ENCODE assay signal across 23 cellular contexts in the genomic region with DNA sequence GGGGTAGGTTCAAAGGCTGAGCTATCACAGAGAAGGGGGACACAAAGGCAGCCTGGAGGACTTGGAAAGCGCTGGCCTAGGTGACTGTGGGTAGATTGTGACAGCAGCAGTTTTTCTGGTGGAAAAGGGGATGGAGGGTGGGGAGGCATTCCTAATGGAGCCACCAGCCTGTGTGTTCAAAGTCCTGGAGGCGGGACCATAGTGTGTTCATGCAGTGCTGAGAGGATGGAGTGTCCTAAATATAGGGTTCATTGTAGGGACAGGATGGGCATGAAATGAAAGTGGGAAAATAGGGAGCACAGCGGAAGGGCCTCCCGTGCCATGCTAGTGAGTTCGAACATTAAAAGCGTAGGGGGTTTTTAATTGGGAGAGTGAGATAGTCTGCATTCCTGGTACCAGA. TPM values are rescaled to one million over a fixed set of nuclear protein-coding genes. Genes with fewer than 3 reads are reported as not detected.
DNase-seq lines count a peak whose midpoint lies in the region; ATAC-seq and TF ChIP-seq lines count a peak whose summit lies in the region.
"Had no signal": no experiment of that assay in that cellular context is flagged by ENCODE, and none has a peak within 500 bp of the region (broad histone marks: within the 10 kb centered on the region; RNA-seq: fewer than 3 reads in every experiment).

No MANE protein-coding gene starts in this region.

- H4K91ac ChIP-seq in mesenchymal stem cell (ENCODE audit: low read length) = no peak overlapping the region

- no peak overlapping the region for H3K4me2 ChIP-seq in mesenchymal stem cell (ENCODE audit: low read length, poor library complexity, severe bottlenecking)
- H3K4me2 ChIP-seq: BLaER1 treated with 17β-estradiol and CSF1 and Interleukin-3, amounts not matched to agents 10 nM and 100 nM; SK-N-SH had no signal

- no peak overlapping the region for H3K4ac ChIP-seq in mesenchymal stem cell (ENCODE audit: low read depth in 1 of 2, low read length in 2 of 2)

- intact Hi-C loops in esophagus muscularis mucosa (cut with DNase I) (no loop called here), left cardiac atrium (cut with DNase I) (no loop called here)

- no peak for TF ChIP-seq POLR2A in esophagus muscularis mucosa (IDR thresholded peaks at IDR 0.05; ENCODE audit: low read depth)

- H3K9me3 ChIP-seq in esophagus muscularis mucosa (no peaks in the 10 kb centered on the region), mesenchymal stem cell (ENCODE audit: control insufficient read depth, low read length) (no peaks in the 10 kb centered on the region), subcutaneous abdominal adipose tissue (ENCODE audit: control insufficient read depth in 5 of 5, low read length in 5 of 5) (no peaks in the 10 kb centered on the region)
- H3K9me3 ChIP-seq: BLaER1 treated with 17β-estradiol and CSF1 and Interleukin-3, amounts not matched to agents 10 nM and 100 nM; Peyer's patch; SK-N-SH had no signal

- H4K8ac ChIP-seq in mesenchymal stem cell (ENCODE audit: low read length) = no peak overlapping the region

- TF ChIP-seq CTCF in esophagus muscularis mucosa (IDR thresholded peaks at IDR 0.05) = no peak

- no peak for TF ChIP-seq EP300 in esophagus muscularis mucosa (IDR thresholded peaks at IDR 0.05)

- H2BK5ac ChIP-seq in mesenchymal stem cell (ENCODE audit: low read depth, low read length, poor library complexity, severe bottlenecking) = no peak overlapping the region

- H3K18ac ChIP-seq in mesenchymal stem cell (ENCODE audit: low read depth in 1 of 2, low read length in 2 of 2) = no peak overlapping the region

- 80% methylated on average over 6 of the region's 6 CpGs for WGBS in esophagus muscularis mucosa
- WGBS in mesenchymal stem cell = 94% methylated on average over 6 of the region's 6 CpGs

- H3K27me3 ChIP-seq in esophagus muscularis mucosa = no peaks in the 10 kb centered on the region
- no peaks in the 10 kb centered on the region for H3K27me3 ChIP-seq in mesenchymal stem cell (ENCODE audit: control insufficient read depth in 1 of 2, insufficient read depth in 1 of 2, low read length in 2 of 2)
- H3K27me3 ChIP-seq in subcutaneous abdominal adipose tissue (ENCODE audit: control insufficient read depth in 5 of 5, insufficient read depth in 4 of 5, low read length in 5 of 5) = no peaks in the 10 kb centered on the region
- H3K27me3 ChIP-seq: BLaER1 treated with 17β-estradiol and CSF1 and Interleukin-3, amounts not matched to agents 10 nM and 100 nM; Peyer's patch had no signal

- peaks cover 0 to 13% (median 4%) of the 10 kb centered on the region in 4 donors for H3K4me1 ChIP-seq in esophagus muscularis mucosa
- H3K4me1 ChIP-seq in mesenchymal stem cell (ENCODE audit: control insufficient read depth, insufficient read depth, low read depth, low read length) = peaks cover 6% of the 10 kb centered on the region
- peaks cover 5 to 23% (median 15%) of the 10 kb centered on the region in 5 donors for H3K4me1 ChIP-seq in subcutaneous abdominal adipose tissue (ENCODE audit: control insufficient read depth in 5 of 5, insufficient read depth in 5 of 5, low read length in 5 of 5)
- H3K4me1 ChIP-seq: BLaER1 treated with 17β-estradiol and CSF1 and Interleukin-3, amounts not matched to agents 10 nM and 100 nM; Peyer's patch had no signal

- H2BK120ac ChIP-seq in mesenchymal stem cell (ENCODE audit: low read depth, low read length) = no peak overlapping the region

- H3K27ac ChIP-seq in esophagus muscularis mucosa (replicated peaks in 1 of 4) (no peak overlapping the region), mesenchymal stem cell (ENCODE audit: low read length, poor library complexity, severe bottlenecking) (peak overlapping the region; percentile 38), subcutaneous abdominal adipose tissue (ENCODE audit: low read depth, low read length) (peak overlapping the region; percentile 78)
- H3K27ac ChIP-seq: BLaER1 treated with 17β-estradiol and CSF1 and Interleukin-3, amounts not matched to agents 10 nM and 100 nM; Peyer's patch had no signal

- H2AK5ac ChIP-seq in mesenchymal stem cell (ENCODE audit: low read length, severe bottlenecking) = peak overlapping the region; percentile 99

- H3K23ac ChIP-seq in mesenchymal stem cell (ENCODE audit: low read length in 2 of 2) = peak overlapping the region in 1 of 2 experiments; percentile 89

- DNase-seq in esophagus muscularis mucosa (ENCODE audit: extremely low spot score) (peak; percentile 55), left cardiac atrium (no peak), mesenchymal stem cell (no peak), SHP77 (lab: John Stamatoyannopoulos, UW) (no peak), NCI-H69 (lab: John Stamatoyannopoulos, UW) (no peak), NCI-H2081 (lab: John Stamatoyannopoulos, UW) (no peak)
- DNase-seq: Calu3; CD8-positive, alpha-beta T cell; GF-D8; Karpas-422; MM.1S; NCI-H1092; NCI-H146; NCI-H2029 treated with DMSO at 0.1 percent for 48 hours; NCI-H2171 treated with DMSO at 0.1 percent for 48 hours; NCI-H446 treated with DMSO at 0.1 percent for 48 hours; NCI-H748 treated with DMSO at 0.1 percent for 48 hours; NK-92 treated with Interleukin-12 subunit alpha and Interleukin-12 subunit beta, amount 100 ng/mL, for 24 hours; Peyer's patch; SK-N-SH had no signal

- H3K4me3 ChIP-seq in esophagus muscularis mucosa = no peak overlapping the region
- H3K4me3 ChIP-seq in mesenchymal stem cell (ENCODE audit: insufficient read depth in 1 of 2, low read depth in 1 of 2, low read length in 2 of 2) = no peak overlapping the region
- no peak overlapping the region for H3K4me3 ChIP-seq in subcutaneous abdominal adipose tissue (ENCODE audit: low read depth in 1 of 5, low read length in 5 of 5)
- H3K4me3 ChIP-seq: BLaER1 treated with 17β-estradiol and CSF1 and Interleukin-3, amounts not matched to agents 10 nM and 100 nM; Peyer's patch had no signal

- H3K9ac ChIP-seq in mesenchymal stem cell (ENCODE audit: low read length) = peak overlapping the region; percentile 63
- peak overlapping the region in 2 of 5 donors; percentile 28 to 57 for H3K9ac ChIP-seq in subcutaneous abdominal adipose tissue (ENCODE audit: low read length in 5 of 5)
- H3K9ac ChIP-seq: BLaER1 treated with 17β-estradiol and CSF1 and Interleukin-3, amounts not matched to agents 10 nM and 100 nM; SK-N-SH had no signal

- peaks cover 0 to 18% (median 5%) of the 10 kb centered on the region in 4 donors for H3K36me3 ChIP-seq in esophagus muscularis mucosa
- H3K36me3 ChIP-seq in mesenchymal stem cell (ENCODE audit: control insufficient read depth in 1 of 2, insufficient read depth in 2 of 2, low read depth in 1 of 2, low read length in 2 of 2) = no peaks in the 10 kb centered on the region
- peaks cover 5 to 29% (median 19%) of the 10 kb centered on the region in 5 donors for H3K36me3 ChIP-seq in subcutaneous abdominal adipose tissue (ENCODE audit: control insufficient read depth in 5 of 5, insufficient read depth in 5 of 5, low read length in 5 of 5)
- H3K36me3 ChIP-seq: BLaER1 treated with 17β-estradiol and CSF1 and Interleukin-3, amounts not matched to agents 10 nM and 100 nM; Peyer's patch had no signal

- H2BK12ac ChIP-seq in mesenchymal stem cell (ENCODE audit: low read length in 2 of 2) = no peak overlapping the region

- ATAC-seq in left cardiac atrium (peak; percentile 29 to 34), GM21423 (IDR thresholded peaks at IDR 0.05; ENCODE audit: unreplicated experiment) (no peak)
- ATAC-seq: CD8-positive, alpha-beta T cell had no signal

- no peaks in the 10 kb centered on the region for H3K79me1 ChIP-seq in mesenchymal stem cell (replicated peaks; ENCODE audit: low read length, poor library complexity, severe bottlenecking)

- H3K14ac ChIP-seq in mesenchymal stem cell (ENCODE audit: low read length in 2 of 2) = peak overlapping the region in 1 of 2 experiments; percentile 32

- no peak overlapping the region for H2BK15ac ChIP-seq in mesenchymal stem cell (ENCODE audit: low read depth, poor library complexity, severe bottlenecking)

- no peak overlapping the region for H2AFZ ChIP-seq in mesenchymal stem cell (ENCODE audit: low read depth, low read length)

RNA-seq across cellular contexts. Expression of gene POLR2M, which starts 51.4 kb away (rescaled TPM):
- total RNA-seq in esophagus muscularis mucosa = 100 to 1,000 TPM; 133 to 799 (median 379) TPM
- total RNA-seq in left cardiac atrium = 10 to 100 TPM; 45.6 to 51.2 TPM
- 138 TPM for polyA plus RNA-seq in mesenchymal stem cell (2013, experiment 1 of 2)
- polyA plus RNA-seq in mesenchymal stem cell (2013, experiment 2 of 2) = 131 TPM

Comparison
In these comparisons a context has a peak if more than half of its experiments do, and no peak if none do; other contexts are left out.
1. H3K27ac ChIP-seq: peak in mesenchymal stem cell (single experiment) and subcutaneous abdominal adipose tissue (single experiment); none in esophagus muscularis mucosa (0 of 4).